ENCODE assay signal across 9 cellular contexts in genomic region chr10:114684822-114685209, GRCh38. TPM values are rescaled to one million over a fixed set of nuclear protein-coding genes. Genes with fewer than 3 reads are reported as not detected.
A peak's percentile ranks its signal among the peaks of the same experiment; 100 is the strongest.
DNase-seq lines count a peak whose midpoint lies in the region; ATAC-seq, FAIRE-seq and TF ChIP-seq lines count a peak whose summit lies in the region.
"Had no signal": no experiment of that assay in that cellular context is flagged by ENCODE, and none has a peak within 500 bp of the region (broad histone marks: within the 10 kb centered on the region; RNA-seq: fewer than 3 reads in every experiment).

No MANE protein-coding gene starts in this region.

- no peak overlapping the region for H2AFZ ChIP-seq in HCT116 (ENCODE audit: low read depth, low read length, poor library complexity, severe bottlenecking)
- H2AFZ ChIP-seq in smooth muscle cell (ENCODE audit: low read depth), result no peak overlapping the region

- RAD21 ChIA-PET in HCT116 (lab: Charles Lee; ENCODE audit: low non-redundant PET in 1 of 2, low total read pairs in 2 of 2, uncharacterized antibody in 2 of 2, unreplicated experiment in 2 of 2), result no interaction called here

- no peak overlapping the region for H3K4me3 Mint-ChIP-seq in activated CD8-positive, alpha-beta T cell treated with anti-CD3 and anti-CD28 coated beads, Interleukin-2, amount 10 ng/mL, durations not matched to agents 7 days and 5 days

- no peaks in the 10 kb centered on the region for H3K9me2 ChIP-seq in HCT116 (ENCODE audit: insufficient read depth)

- H3K4me1 Mint-ChIP-seq in activated CD8-positive, alpha-beta T cell treated with anti-CD3 and anti-CD28 coated beads, Interleukin-2, amount 10 ng/mL, durations not matched to agents 7 days and 5 days (ENCODE audit: low read depth), result no peaks in the 10 kb centered on the region

- POLR2A ChIA-PET in HCT116 (lab: Charles Lee), result interaction anchor here (0.6 kb wide), 1 partner anchor 9 kb away, joined by 3 read pairs; no protein-coding TSS in a partner anchor
- POLR2A ChIA-PET in activated CD8-positive, alpha-beta T cell treated with anti-CD3 and anti-CD28 coated beads, Interleukin-2, amount 10 ng/mL, durations not matched to agents 7 days and 5 days (lab: Charles Lee), result no interaction called here

- H3K27ac ChIP-seq in HCT116 (ENCODE audit: low read depth, low read length) (no peak overlapping the region; the same call in 1 of the 2 replicates), brain microvascular endothelial cell (peak overlapping the region; percentile 32), kidney (ENCODE audit: low read depth in 2 of 2, low read length in 2 of 2) (peak overlapping the region; percentile 90 to 91), smooth muscle cell (ENCODE audit: low read depth) (peak overlapping the region; percentile 86)

- H3K36me3 ChIP-seq in HCT116 (ENCODE audit: control insufficient read depth in 1 of 2, insufficient read depth in 2 of 2, low read length in 2 of 2), result no peaks in the 10 kb centered on the region
- H3K36me3 ChIP-seq in brain microvascular endothelial cell (replicated peaks), result no peaks in the 10 kb centered on the region
- H3K36me3 ChIP-seq in kidney (ENCODE audit: control insufficient read depth in 1 of 2, insufficient read depth in 2 of 2, low read length in 2 of 2), result no peaks in the 10 kb centered on the region
- H3K36me3 ChIP-seq in smooth muscle cell (ENCODE audit: low read depth), result no peaks in the 10 kb centered on the region

- H3K4me3 ChIP-seq in HCT116 (replicated peaks in 1 of 2; ENCODE audit: low read depth in 1 of 2, low read length in 2 of 2), result 0 out of 4 replicates have a peak overlapping the region, but pooled peaks of 1 of the 2 experiments have one; percentile 4
- H3K4me3 ChIP-seq in brain microvascular endothelial cell (ENCODE audit: low read depth, low read length), result no peak overlapping the region
- peak overlapping the region; percentile 5 to 49 for H3K4me3 ChIP-seq in kidney (ENCODE audit: low read length in 2 of 2)
- peak overlapping the region; percentile 40 for H3K4me3 ChIP-seq in smooth muscle cell

- H3K36me3 Mint-ChIP-seq in activated CD8-positive, alpha-beta T cell treated with anti-CD3 and anti-CD28 coated beads, Interleukin-2, amount 10 ng/mL, durations not matched to agents 7 days and 5 days (ENCODE audit: low read depth), result no peaks in the 10 kb centered on the region

- H4K20me1 ChIP-seq in HCT116 (ENCODE audit: insufficient read depth) (no peaks in the 10 kb centered on the region), smooth muscle cell (ENCODE audit: low read depth) (no peaks in the 10 kb centered on the region)

- no peak for TF ChIP-seq RAD21 in HCT116 (IDR thresholded peaks at IDR 0.05; ENCODE audit: low read depth)

- FAIRE-seq in kidney (lab: Jason Lieb, UNC), result peak; percentile 49

- no peaks in the 10 kb centered on the region for H3K9me3 Mint-ChIP-seq in activated CD8-positive, alpha-beta T cell treated with anti-CD3 and anti-CD28 coated beads, Interleukin-2, amount 10 ng/mL, durations not matched to agents 7 days and 5 days (ENCODE audit: insufficient read depth)

- intact Hi-C loops in HCT116 (cut with micrococcal nuclease), result no loop called here
- intact Hi-C loops in kidney (cut with DNase I), result no loop called here

- H3F3A ChIP-seq in smooth muscle cell (ENCODE audit: low read depth), result peaks cover 3% of the 10 kb centered on the region

- TF ChIP-seq CTCF in HCT116 (IDR thresholded peaks at IDR 0.05 in 2 of 3, conservative IDR thresholded peaks at IDR 0.05 in 1 of 3; ENCODE audit: borderline replicate concordance in 1 of 3, insufficient read depth in 1 of 3, low read depth in 2 of 3, low read length in 2 of 3) (no peak), brain microvascular endothelial cell (IDR thresholded peaks at IDR 0.05; ENCODE audit: low read depth, low read length, missing control alignments) (no peak), kidney (IDR thresholded peaks at IDR 0.05; ENCODE audit: borderline replicate concordance, extremely low read depth, insufficient read depth) (no peak), smooth muscle cell (IDR thresholded peaks at IDR 0.05; ENCODE audit: borderline replicate concordance, insufficient read depth, poor library complexity, severe bottlenecking) (no peak)

- in situ Hi-C loops in brain microvascular endothelial cell (cut with HindIII; ENCODE audit: low pct_ligation_motif_present, low sequenced_read_pairs), result loop anchor here (25.0 kb wide), 2 partner anchors 102 to 373 kb away; no protein-coding TSS in a partner anchor

- no peak overlapping the region for H3K27ac Mint-ChIP-seq in activated CD8-positive, alpha-beta T cell treated with anti-CD3 and anti-CD28 coated beads, Interleukin-2, amount 10 ng/mL, durations not matched to agents 7 days and 5 days

- H3K79me2 ChIP-seq in HCT116 (ENCODE audit: insufficient read depth, low read length) (no peaks in the 10 kb centered on the region), smooth muscle cell (ENCODE audit: low read depth) (no peaks in the 10 kb centered on the region)

- DNase-seq in HCT116 (ENCODE audit: low read depth, low spot score) (no peak), brain microvascular endothelial cell (peak; percentile 72), kidney (no peak), smooth muscle cell (lab: John Stamatoyannopoulos, UW; ENCODE audit: unreplicated experiment) (no peak), DMS79 (lab: John Stamatoyannopoulos, UW) (no peak)
- no peak for DNase-seq in activated CD8-positive, alpha-beta T cell treated with anti-CD3 and anti-CD28 coated beads, Interleukin-2, amount 10 ng/mL, durations not matched to agents 7 days and 5 days
- DNase-seq: NCI-H774 had no signal

- H3K27me3 ChIP-seq in HCT116 (ENCODE audit: insufficient read depth, low read length) (no peaks in the 10 kb centered on the region), brain microvascular endothelial cell (replicated peaks) (no peaks in the 10 kb centered on the region), smooth muscle cell (ENCODE audit: low read depth) (no peaks in the 10 kb centered on the region)

- ATAC-seq in HCT116 (no peak), GM18511 (IDR thresholded peaks at IDR 0.05; ENCODE audit: unreplicated experiment) (no peak), GM21390 (IDR thresholded peaks at IDR 0.05; ENCODE audit: unreplicated experiment) (no peak)
- ATAC-seq in activated CD8-positive, alpha-beta T cell treated with anti-CD3 and anti-CD28 coated beads, Interleukin-2, amount 10 ng/mL, durations not matched to agents 7 days and 5 days, result no peak

- H3K9ac ChIP-seq in HCT116 (ENCODE audit: low read length), result no peak overlapping the region
- peak overlapping the region in 1 of 2 donors; percentile 43 for H3K9ac ChIP-seq in kidney (ENCODE audit: low read length in 2 of 2)
- peak overlapping the region; percentile 69 for H3K9ac ChIP-seq in smooth muscle cell (ENCODE audit: low read depth)

- CTCF ChIA-PET in HCT116 (lab: Charles Lee), result interaction anchor here (2.7 kb wide), 1 partner anchor 10 kb away, joined by 12 read pairs; no protein-coding TSS in a partner anchor
- CTCF ChIA-PET in activated CD8-positive, alpha-beta T cell treated with anti-CD3 and anti-CD28 coated beads, Interleukin-2, amount 10 ng/mL, durations not matched to agents 7 days and 5 days (lab: Charles Lee), result interaction anchor here (1.3 kb wide), 1 partner anchor 10 kb away, joined by 4 read pairs; no protein-coding TSS in a partner anchor

- peaks cover 10% of the 10 kb centered on the region for H3K27me3 Mint-ChIP-seq in activated CD8-positive, alpha-beta T cell treated with anti-CD3 and anti-CD28 coated beads, Interleukin-2, amount 10 ng/mL, durations not matched to agents 7 days and 5 days (ENCODE audit: low read depth)

- no peak for TF ChIP-seq POLR2A in HCT116 (IDR thresholded peaks at IDR 0.05; ENCODE audit: borderline replicate concordance, extremely low read depth, insufficient read depth, insufficient read length)

- no TSS peak for BruUV-seq in HCT116 (replicated peaks; lab: Mats Ljungman, UMichigan)

- 3% methylated on average over 5 of the region's 5 CpGs for WGBS in smooth muscle cell (ENCODE audit: low lambda C conversion rate)

- H3K4me1 ChIP-seq in HCT116 (ENCODE audit: control insufficient read depth in 1 of 2, insufficient read depth in 2 of 2, low read length in 2 of 2) (peaks cover 29 to 35% of the 10 kb centered on the region in 2 experiments), kidney (ENCODE audit: control insufficient read depth in 1 of 2, insufficient read depth in 1 of 2, low read depth in 1 of 2, low read length in 2 of 2) (peaks cover 20 to 44% of the 10 kb centered on the region in 2 donors), smooth muscle cell (ENCODE audit: low read depth) (peaks cover 21% of the 10 kb centered on the region)

- H3K4me2 ChIP-seq in HCT116 (ENCODE audit: low read length) (peak overlapping the region; percentile 47), smooth muscle cell (peak overlapping the region; percentile 78)

- H3K9me3 ChIP-seq in HCT116 (ENCODE audit: control insufficient read depth in 1 of 2, insufficient read depth in 1 of 2, low read depth in 1 of 2, low read length in 2 of 2) (no peaks in the 10 kb centered on the region), kidney (ENCODE audit: control insufficient read depth in 1 of 2, low read length in 2 of 2) (no peaks in the 10 kb centered on the region), smooth muscle cell (replicated peaks; ENCODE audit: low read depth) (no peaks in the 10 kb centered on the region)

TF ChIP-seq in HCT116, 20 proteins besides CTCF, POLR2A, EP300 and RAD21 (continues in another document):
- TF ChIP-seq CEBPB (IDR thresholded peaks at IDR 0.05; ENCODE audit: low read depth), result no peak
- no peak for TF ChIP-seq POLR2AphosphoS5 (IDR thresholded peaks at IDR 0.05; ENCODE audit: low read depth, low read length)
- 0 out of 2 replicates have a peak, but pooled peaks have one; percentile 25 for TF ChIP-seq SP1 (IDR thresholded peaks at IDR 0.05; ENCODE audit: low read depth)
- TF ChIP-seq TCF7L2 (IDR thresholded peaks at IDR 0.05; ENCODE audit: borderline replicate concordance, extremely low read depth, insufficient read depth, insufficient read length), result no peak
- TF ChIP-seq JUND (IDR thresholded peaks at IDR 0.05), result peak; percentile 62

RNA-seq across cellular contexts. Expression of gene ABLIM1, which starts 26.7 kb away (rescaled TPM):
- 96.2 TPM for total RNA-seq in HCT116 (2021; ENCODE audit: unreplicated experiment)
- 35.7 and 41.2 TPM in 2 replicates for polyA plus RNA-seq in HCT116 (2012)
- 158 TPM for total RNA-seq in kidney
- polyA plus RNA-seq in kidney (ENCODE audit: insufficient read depth, low read depth, low replicate concordance), result 32.3 TPM
- total RNA-seq in smooth muscle cell, result 8.9 and 17.6 TPM in 2 replicates
- 1.6 and 3.4 TPM in 2 replicates for polyA plus RNA-seq in smooth muscle cell
- total RNA-seq in activated CD8-positive, alpha-beta T cell treated with anti-CD3 and anti-CD28 coated beads, Interleukin-2, amount 10 ng/mL, durations not matched to agents 7 days and 5 days, result 10 to 100 TPM; 62.3 to 64.1 TPM
